Comparison of ENCODE assay signal across 17 cellular contexts in the genomic region with DNA sequence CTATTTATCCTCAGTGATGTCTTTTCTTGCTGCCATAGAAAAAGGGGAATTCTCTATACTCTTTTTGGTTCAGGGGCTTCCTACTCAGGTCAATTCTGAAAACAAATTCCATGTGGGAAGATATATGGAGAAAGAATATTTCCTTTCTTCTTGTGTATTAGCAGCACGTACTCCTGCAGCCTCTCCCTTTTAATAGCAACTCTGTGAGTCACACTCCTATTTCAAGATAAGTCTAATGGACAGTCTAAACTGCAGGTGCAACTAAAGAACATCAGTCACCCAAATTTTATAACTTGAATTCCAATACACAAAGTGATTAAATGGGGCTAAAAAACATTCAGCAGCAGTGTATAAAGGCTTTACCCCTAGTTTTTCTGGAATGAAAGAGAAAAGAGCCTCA.
A peak's percentile ranks its signal among the peaks of the same experiment; 100 is the strongest.
DNase-seq lines count a peak whose midpoint lies in the region; ATAC-seq and TF ChIP-seq lines count a peak whose summit lies in the region.
"Had no signal": no experiment of that assay in that cellular context is flagged by ENCODE, and none has a peak within 500 bp of the region (broad histone marks: within the 10 kb centered on the region; RNA-seq: fewer than 3 reads in every experiment).

No MANE protein-coding gene starts in this region.

- no peak for ATAC-seq in activated T-cell treated with anti-CD3 and anti-CD28 coated beads, Interleukin-2, amount 50 U/mL, for 72 hours (replicated peaks in 1 of 2)
- ATAC-seq: CD8-positive, alpha-beta T cell; GM23338 had no signal

- H2BK15ac ChIP-seq in mesenchymal stem cell (ENCODE audit: low read depth, poor library complexity, severe bottlenecking) = no peak overlapping the region

- no peak overlapping the region for H3K4me3 ChIP-seq in mesenchymal stem cell (ENCODE audit: insufficient read depth in 1 of 2, low read depth in 1 of 2, low read length in 2 of 2)
- H3K4me3 ChIP-seq in prostate gland = no peak overlapping the region
- no peak overlapping the region for H3K4me3 ChIP-seq in effector memory CD4-positive, alpha-beta T cell (ENCODE audit: insufficient read depth, low read depth, low read length, poor library complexity, severe bottlenecking)
- H3K4me3 ChIP-seq: BLaER1 treated with 17β-estradiol and CSF1 and Interleukin-3, amounts not matched to agents 10 nM and 100 nM; GM23338 had no signal

- no peaks in the 10 kb centered on the region for H3K36me3 ChIP-seq in mesenchymal stem cell (ENCODE audit: control insufficient read depth in 1 of 2, insufficient read depth in 2 of 2, low read depth in 1 of 2, low read length in 2 of 2)
- no peaks in the 10 kb centered on the region for H3K36me3 ChIP-seq in prostate gland
- H3K36me3 ChIP-seq in effector memory CD4-positive, alpha-beta T cell (ENCODE audit: control insufficient read depth, insufficient read depth, low read length) = no peaks in the 10 kb centered on the region
- H3K36me3 ChIP-seq: BLaER1 treated with 17β-estradiol and CSF1 and Interleukin-3, amounts not matched to agents 10 nM and 100 nM had no signal

- no peak overlapping the region for H3K4me3 Mint-ChIP-seq in activated T-cell treated with anti-CD3 and anti-CD28 coated beads, Interleukin-2, amount 50 U/mL, for 72 hours
- H3K4me3 Mint-ChIP-seq: CD8-positive, alpha-beta T cell; GM23338 had no signal

- H4K8ac ChIP-seq in mesenchymal stem cell (ENCODE audit: low read length) = no peak overlapping the region

- no peaks in the 10 kb centered on the region for H3K79me1 ChIP-seq in mesenchymal stem cell (replicated peaks; ENCODE audit: low read length, poor library complexity, severe bottlenecking)

- no peak overlapping the region for H3K4me2 ChIP-seq in mesenchymal stem cell (ENCODE audit: low read length, poor library complexity, severe bottlenecking)
- H3K4me2 ChIP-seq: BLaER1 treated with 17β-estradiol and CSF1 and Interleukin-3, amounts not matched to agents 10 nM and 100 nM; GM23338 had no signal

- no peak overlapping the region for H3K27ac Mint-ChIP-seq in activated T-cell treated with anti-CD3 and anti-CD28 coated beads, Interleukin-2, amount 50 U/mL, for 72 hours
- H3K27ac Mint-ChIP-seq: CD8-positive, alpha-beta T cell; GM23338 had no signal

- TF ChIP-seq CTCF in prostate gland (IDR thresholded peaks at IDR 0.05) = no peak

- H3K4me1 ChIP-seq in mesenchymal stem cell (ENCODE audit: control insufficient read depth, insufficient read depth, low read depth, low read length) (no peaks in the 10 kb centered on the region), prostate gland (replicated peaks) (no peaks in the 10 kb centered on the region)
- no peaks in the 10 kb centered on the region for H3K4me1 ChIP-seq in effector memory CD4-positive, alpha-beta T cell (ENCODE audit: control insufficient read depth, insufficient read depth, low read length, poor library complexity, severe bottlenecking)
- H3K4me1 ChIP-seq: BLaER1 treated with 17β-estradiol and CSF1 and Interleukin-3, amounts not matched to agents 10 nM and 100 nM had no signal

- no peak overlapping the region for H3K14ac ChIP-seq in mesenchymal stem cell (ENCODE audit: low read length in 2 of 2)

- no peaks in the 10 kb centered on the region for H3K27me3 Mint-ChIP-seq in activated T-cell treated with anti-CD3 and anti-CD28 coated beads, Interleukin-2, amount 50 U/mL, for 72 hours (ENCODE audit: low read depth)

- H3K27ac ChIP-seq in mesenchymal stem cell (ENCODE audit: low read length, poor library complexity, severe bottlenecking) (no peak overlapping the region), prostate gland (no peak overlapping the region)
- no peak overlapping the region for H3K27ac ChIP-seq in effector memory CD4-positive, alpha-beta T cell (ENCODE audit: insufficient read depth, low read length, poor library complexity, severe bottlenecking)
- H3K27ac ChIP-seq: BLaER1 treated with 17β-estradiol and CSF1 and Interleukin-3, amounts not matched to agents 10 nM and 100 nM; HL-60 had no signal

- no peak overlapping the region for H4K91ac ChIP-seq in mesenchymal stem cell (ENCODE audit: low read length)

- H3K4me1 Mint-ChIP-seq in activated T-cell treated with anti-CD3 and anti-CD28 coated beads, Interleukin-2, amount 50 U/mL, for 72 hours (ENCODE audit: low read depth) = no peaks in the 10 kb centered on the region
- H3K4me1 Mint-ChIP-seq: GM23338 had no signal

- H2BK5ac ChIP-seq in mesenchymal stem cell (ENCODE audit: low read depth, low read length, poor library complexity, severe bottlenecking) = no peak overlapping the region

- intact Hi-C loops in prostate gland (cut with DNase I) = no loop called here

- DNase-seq in EH (ENCODE audit: low read depth) = peak; percentile 50
- DNase-seq in amniotic epithelial cell (ENCODE audit: low read depth) = peak; percentile 12
- peak; percentile 14 for DNase-seq in mesenchymal stem cell
- DNase-seq in superior temporal gyrus (ENCODE audit: extremely low spot score) = peak; percentile 30
- no peak for DNase-seq in prostate gland (ENCODE audit: low spot score)
- DNase-seq in effector memory CD4-positive, alpha-beta T cell = no peak
- no peak for DNase-seq in activated CD8-positive, alpha-beta memory T cell treated with anti-CD3 and anti-CD28 coated beads for 24 hours
- no peak for DNase-seq in activated T-cell treated with anti-CD3 and anti-CD28 coated beads, Interleukin-2, amount 50 U/mL, for 72 hours
- DNase-seq: 8988T; CD8-positive, alpha-beta T cell; DMS 273 treated with DMSO at 0.1 percent for 48 hours; DMS53; DND-41; HCEC 1CT had no signal

- no peak overlapping the region for H2BK120ac ChIP-seq in mesenchymal stem cell (ENCODE audit: low read depth, low read length)

- no peak overlapping the region for H2AK5ac ChIP-seq in mesenchymal stem cell (ENCODE audit: low read length, severe bottlenecking)

- no peak overlapping the region for H3K18ac ChIP-seq in mesenchymal stem cell (ENCODE audit: low read depth in 1 of 2, low read length in 2 of 2)

- no peak overlapping the region for H2BK12ac ChIP-seq in mesenchymal stem cell (ENCODE audit: low read length in 2 of 2)

- 13% methylated on average over 1 of the region's 1 CpG for WGBS in mesenchymal stem cell
- 28% methylated on average over 1 of the region's 1 CpG for WGBS in prostate gland

- no peak overlapping the region for H3K9ac ChIP-seq in mesenchymal stem cell (ENCODE audit: low read length)
- H3K9ac ChIP-seq: BLaER1 treated with 17β-estradiol and CSF1 and Interleukin-3, amounts not matched to agents 10 nM and 100 nM had no signal

- peaks cover 0 to 2% of the 10 kb centered on the region in 2 donors for H3K36me3 Mint-ChIP-seq in activated T-cell treated with anti-CD3 and anti-CD28 coated beads, Interleukin-2, amount 50 U/mL, for 72 hours (ENCODE audit: insufficient read depth in 2 of 2)
- H3K36me3 Mint-ChIP-seq: CD8-positive, alpha-beta T cell had no signal

- H3K9me3 ChIP-seq in mesenchymal stem cell (ENCODE audit: control insufficient read depth, low read length) (no peaks in the 10 kb centered on the region), prostate gland (no peaks in the 10 kb centered on the region)
- no peaks in the 10 kb centered on the region for H3K9me3 ChIP-seq in effector memory CD4-positive, alpha-beta T cell (ENCODE audit: control insufficient read depth, low read length)
- H3K9me3 ChIP-seq: BLaER1 treated with 17β-estradiol and CSF1 and Interleukin-3, amounts not matched to agents 10 nM and 100 nM had no signal

- no peak for TF ChIP-seq POLR2A in prostate gland (IDR thresholded peaks at IDR 0.05)

- H3K4ac ChIP-seq in mesenchymal stem cell (ENCODE audit: low read depth in 1 of 2, low read length in 2 of 2) = no peak overlapping the region

- H3K9me3 Mint-ChIP-seq in activated T-cell treated with anti-CD3 and anti-CD28 coated beads, Interleukin-2, amount 50 U/mL, for 72 hours = peaks cover 0 to 1% of the 10 kb centered on the region in 2 donors
- H3K9me3 Mint-ChIP-seq: GM23338 had no signal

- no peak overlapping the region for H3K23ac ChIP-seq in mesenchymal stem cell (ENCODE audit: low read length in 2 of 2)

- no peak overlapping the region for H2AFZ ChIP-seq in mesenchymal stem cell (ENCODE audit: low read depth, low read length)
- H2AFZ ChIP-seq: GM23338 had no signal

- H3K27me3 ChIP-seq in mesenchymal stem cell (ENCODE audit: control insufficient read depth in 1 of 2, insufficient read depth in 1 of 2, low read length in 2 of 2) (no peaks in the 10 kb centered on the region), prostate gland (replicated peaks; ENCODE audit: insufficient read depth) (no peaks in the 10 kb centered on the region)
- H3K27me3 ChIP-seq in effector memory CD4-positive, alpha-beta T cell (replicated peaks; ENCODE audit: control insufficient read depth, insufficient read depth, low read length, poor library complexity, severe bottlenecking) = no peaks in the 10 kb centered on the region
- H3K27me3 ChIP-seq: BLaER1 treated with 17β-estradiol and CSF1 and Interleukin-3, amounts not matched to agents 10 nM and 100 nM had no signal

Comparison
In these comparisons a context has a peak if more than half of its experiments do, and no peak if none do; other contexts are left out.
1. DNase-seq: peak in EH (single experiment), amniotic epithelial cell (single experiment), mesenchymal stem cell (single experiment) and superior temporal gyrus (single experiment); none in prostate gland (single experiment), effector memory CD4-positive, alpha-beta T cell (0 of 3), activated CD8-positive, alpha-beta memory T cell treated with anti-CD3 and anti-CD28 coated beads for 24 hours (single experiment) and activated T-cell treated with anti-CD3 and anti-CD28 coated beads, Interleukin-2, amount 50 U/mL, for 72 hours (0 of 2).